In the genomic region with DNA sequence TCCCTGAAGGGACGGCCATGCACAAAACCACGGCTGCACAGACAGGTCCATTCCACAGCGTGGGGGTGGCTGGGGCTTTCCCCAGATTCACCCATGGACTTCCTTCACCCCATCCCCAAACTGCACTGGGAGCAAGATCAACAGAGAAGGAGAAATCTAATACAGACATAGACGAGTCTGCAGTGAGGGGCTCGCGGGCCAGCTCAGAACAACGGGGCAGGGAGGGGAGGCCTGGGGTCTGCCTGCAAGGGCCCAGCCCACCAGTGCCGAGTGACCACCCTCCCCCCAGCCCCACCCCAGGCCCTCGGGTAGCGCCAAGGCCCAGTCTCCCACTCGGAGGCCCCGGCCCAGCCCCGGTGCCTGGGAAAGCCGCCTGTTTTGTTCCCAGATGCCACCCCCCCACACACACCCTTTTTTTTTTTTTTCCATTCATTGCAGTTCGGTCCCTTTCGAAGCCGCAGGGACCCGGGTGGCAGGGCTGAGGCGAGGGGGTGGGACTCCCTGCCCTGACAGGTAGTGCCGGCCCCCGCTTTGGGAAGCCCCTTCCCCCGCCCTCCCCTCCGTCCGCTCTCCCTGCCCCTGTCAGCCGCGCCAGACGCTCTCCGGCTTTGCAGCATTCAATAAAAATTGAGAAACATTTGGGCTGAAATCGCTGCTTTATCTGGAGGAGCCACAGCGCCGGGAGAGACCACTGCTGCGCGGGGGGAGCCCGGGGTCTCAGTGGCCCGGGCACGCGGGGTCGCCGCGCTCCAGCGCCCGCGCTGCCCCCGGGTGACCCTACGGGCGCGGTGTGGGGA, we compare ENCODE assay signal across 8 cellular contexts. TPM values are rescaled to one million over a fixed set of nuclear protein-coding genes. Genes with fewer than 3 reads are reported as not detected.
A peak's percentile ranks its signal among the peaks of the same experiment; 100 is the strongest.
DNase-seq lines count a peak whose midpoint lies in the region; ATAC-seq and TF ChIP-seq lines count a peak whose summit lies in the region.

No MANE protein-coding gene starts in this region.

- H3K9me3 ChIP-seq in gastroesophageal sphincter = no peaks in the 10 kb centered on the region

- 0 to 19% methylated on average over 3 to 6 of the region's 47 CpGs for WGBS in gastroesophageal sphincter (ENCODE audit: low coverage in 1 of 2), 2 donors

- H3K4me1 ChIP-seq in gastroesophageal sphincter = peaks cover 0 to 26% (median 7%) of the 10 kb centered on the region in 3 donors

- TF ChIP-seq POLR2A in gastroesophageal sphincter (IDR thresholded peaks at IDR 0.05) (no peak), GM18505 (IDR thresholded peaks at IDR 0.05; ENCODE audit: borderline replicate concordance, extremely low read depth, insufficient read depth, insufficient read length) (no peak)

- TF ChIP-seq CTCF in gastroesophageal sphincter (IDR thresholded peaks at IDR 0.05) = no peak

- DNase-seq in NCI-H524 (lab: John Stamatoyannopoulos, UW) = peak; percentile 27 to 51
- no peak for DNase-seq in NCI-H524 treated with DMSO at 0.1 percent for 48 hours (lab: John Stamatoyannopoulos, UW)
- peak; percentile 27 for DNase-seq in NCI-H1694 treated with DMSO at 0.1 percent for 48 hours (lab: John Stamatoyannopoulos, UW)
- DNase-seq in activated CD8-positive, alpha-beta memory T cell treated with anti-CD3 and anti-CD28 coated beads, Interleukin-2, amount 50 U/mL, for 48 hours = peak; percentile 66
- peak in 48 of 56 donors; percentile 4 to 78 (median 54) for DNase-seq in nucleus accumbens (lab: John Stamatoyannopoulos, UW)
- no peak for DNase-seq in central memory CD4-positive, alpha-beta T cell

- peaks cover 54% of the 10 kb centered on the region for H3K27me3 ChIP-seq in gastroesophageal sphincter

- no peak for TF ChIP-seq EP300 in gastroesophageal sphincter (IDR thresholded peaks at IDR 0.05)

- ATAC-seq in gastroesophageal sphincter = peak; percentile 74
- no peak for ATAC-seq in GM18505 (IDR thresholded peaks at IDR 0.05; ENCODE audit: unreplicated experiment)

- no peak overlapping the region for H3K27ac ChIP-seq in gastroesophageal sphincter

- H3K4me3 ChIP-seq in gastroesophageal sphincter = peak overlapping the region in 1 of 2 donors; percentile 54

- H3K36me3 ChIP-seq in gastroesophageal sphincter = no peaks in the 10 kb centered on the region

RNA-seq across cellular contexts. Expression of a gene that starts 0.6 kb away (rescaled TPM):
- total RNA-seq in gastroesophageal sphincter = 1 to 10 TPM; 2.0 to 5.9 (median 2.6) TPM

RNA-seq across cellular contexts. Expression of a gene that starts 57.1 kb away (rescaled TPM):
- total RNA-seq in gastroesophageal sphincter = 100 to 1,000 TPM in 3 of 4 donors, 10 to 100 TPM in 1; 37.0 to 607 (median 249) TPM

Comparison
In these comparisons a context has a peak if more than half of its experiments do, and no peak if none do; other contexts are left out.
1. DNase-seq: peak in NCI-H524 (2 of 2), NCI-H1694 treated with DMSO at 0.1 percent for 48 hours (single experiment), activated CD8-positive, alpha-beta memory T cell treated with anti-CD3 and anti-CD28 coated beads, Interleukin-2, amount 50 U/mL, for 48 hours (single experiment) and nucleus accumbens (48 of 56); none in NCI-H524 treated with DMSO at 0.1 percent for 48 hours (single experiment) and central memory CD4-positive, alpha-beta T cell (single experiment).